ENCODE assay signal across 19 cellular contexts in genomic region chr7:36644625-36645422, GRCh38.
DNase-seq lines count a peak whose midpoint lies in the region; ATAC-seq lines count a peak whose summit lies in the region.
"Had no signal": no experiment of that assay in that cellular context is flagged by ENCODE, and none has a peak within 500 bp of the region (broad histone marks: within the 10 kb centered on the region; RNA-seq: fewer than 3 reads in every experiment).

No MANE protein-coding gene starts in this region.

- H3K9me3 ChIP-seq in neuron (ENCODE audit: low read length), result no peaks in the 10 kb centered on the region
- H3K9me3 ChIP-seq: pancreas had no signal

- no peaks in the 10 kb centered on the region for H3K36me3 ChIP-seq in neuron (ENCODE audit: insufficient read depth, low read length)
- H3K36me3 ChIP-seq: pancreas had no signal

- H3K4me3 ChIP-seq in neuron (ENCODE audit: low read length), result no peak overlapping the region
- H3K4me3 ChIP-seq: pancreas, skin epidermis had no signal

- no peaks in the 10 kb centered on the region for H3K27me3 ChIP-seq in neuron (ENCODE audit: insufficient read depth, low read length)
- H3K27me3 ChIP-seq: pancreas had no signal

- H3K4me1 ChIP-seq in neuron (ENCODE audit: insufficient read depth, low read length), result peaks cover 34% of the 10 kb centered on the region
- H3K4me1 ChIP-seq: pancreas had no signal

- peak; percentile 45 for DNase-seq in ELF-1 (ENCODE audit: low read depth, low spot score)
- DNase-seq in NCI-H69 (lab: John Stamatoyannopoulos, UW), result peak; percentile 60
- DNase-seq in fibroblast of the conjunctiva (ENCODE audit: low read depth), result peak; percentile 76
- no peak for DNase-seq in activated T-cell treated with anti-CD3 and anti-CD28 coated beads for 4 hours
- DNase-seq in NCI-H1048 (lab: John Stamatoyannopoulos, UW), result no peak
- DNase-seq: activated CD4-positive, alpha-beta T cell treated with anti-CD3 and anti-CD28 coated beads for 4 hours; activated naive CD4-positive, alpha-beta T cell treated with Interleukin-2 at 50 U/mL for 16 hours; AML-193; DMS79; Karpas-422; NCI-H1417 treated with DMSO at 0.1 percent for 48 hours; NCI-H345; pancreas; stimulated activated CD4-positive, alpha-beta T cell treated with anti-CD3 and anti-CD28 coated beads, Interleukin-4, amount 100 ng/mL, for 4 hours had no signal

- ATAC-seq in HG03280 (IDR thresholded peaks at IDR 0.05; ENCODE audit: unreplicated experiment) (no peak), GM21786 (IDR thresholded peaks at IDR 0.05; ENCODE audit: unreplicated experiment) (no peak)
- ATAC-seq: pancreas, Right ventricle myocardium inferior had no signal

- H2AFZ ChIP-seq in neuron (ENCODE audit: low read depth, low read length), result peak overlapping the region; percentile 1

Comparison
In these comparisons a context has a peak if more than half of its experiments do, and no peak if none do; other contexts are left out.
1. DNase-seq: peak in ELF-1 (single experiment), NCI-H69 (single experiment) and fibroblast of the conjunctiva (single experiment); none in activated T-cell treated with anti-CD3 and anti-CD28 coated beads for 4 hours (single experiment) and NCI-H1048 (single experiment).